In genomic region chr6:104705095-104705707, GRCh38 we compare ENCODE assay signal across 8 cellular contexts.
DNase-seq lines count a peak whose midpoint lies in the region; ATAC-seq and TF ChIP-seq lines count a peak whose summit lies in the region.

No MANE protein-coding gene starts in this region.

- peak overlapping the region; percentile 22 for H3K9ac ChIP-seq in DND-41 (ENCODE audit: low read depth, low read length)

- no peaks in the 10 kb centered on the region for H4K20me1 ChIP-seq in DND-41 (ENCODE audit: insufficient read depth, low read length)

- H3K4me3 ChIP-seq in DND-41 (ENCODE audit: low read depth in 1 of 2, low read length in 2 of 2) = peak overlapping the region in 1 of 2 experiments; percentile 44; a peak in 2 of 4 replicates
- H3K4me3 ChIP-seq in NB4 (ENCODE audit: low read depth, low read length) = peak overlapping the region; percentile 25

- H3K36me3 ChIP-seq in DND-41 (ENCODE audit: insufficient read depth, low read length) = no peaks in the 10 kb centered on the region

- no peak for TF ChIP-seq CTCF in DND-41 (IDR thresholded peaks at IDR 0.05; ENCODE audit: borderline replicate concordance, extremely low read depth, low read length, poor library complexity, severe bottlenecking)
- TF ChIP-seq CTCF in NB4 (IDR thresholded peaks at IDR 0.05; ENCODE audit: low read depth, low read length) = no peak

- no peaks in the 10 kb centered on the region for H3K9me3 ChIP-seq in DND-41 (ENCODE audit: insufficient read depth, low read length, severe bottlenecking)

- peak; percentile 85 for DNase-seq in DND-41
- peak; percentile 94 for DNase-seq in NB4 (ENCODE audit: low read depth)
- DNase-seq in activated naive CD4-positive, alpha-beta T cell treated with anti-CD3 and anti-CD28 coated beads, Interleukin-2, amount 50 U/mL, for 72 hours (ENCODE audit: low spot score in 2 of 2) = peak in 1 of 2 donors; percentile 13
- peak; percentile 94 for DNase-seq in kidney tubule cell (ENCODE audit: low spot score)
- no peak for DNase-seq in cerebellum (ENCODE audit: low spot score)
- DNase-seq in NCI-H524 treated with DMSO at 0.1 percent for 48 hours (lab: John Stamatoyannopoulos, UW) = no peak
- DNase-seq in posterior vena cava (ENCODE audit: low spot score) = no peak

- H2AFZ ChIP-seq in DND-41 (ENCODE audit: low read depth, low read length) = no peak overlapping the region

- TF ChIP-seq POLR2A in NB4 (IDR thresholded peaks at IDR 0.05; ENCODE audit: extremely low read depth, insufficient read length) = no peak

- peak; percentile 98 for ATAC-seq in DND-41 (ENCODE audit: insufficient read depth, low read depth)
- ATAC-seq in activated naive CD4-positive, alpha-beta T cell treated with anti-CD3 and anti-CD28 coated beads, Interleukin-2, amount 50 U/mL, for 72 hours = peak; percentile 80 to 98
- no peak for ATAC-seq in HG02852 (IDR thresholded peaks at IDR 0.05; ENCODE audit: unreplicated experiment)

- peaks cover 40% of the 10 kb centered on the region for H3K4me1 ChIP-seq in DND-41 (ENCODE audit: insufficient read depth, low read length)

- peaks cover 5% of the 10 kb centered on the region in 2 donors for H3K9me3 Mint-ChIP-seq in activated naive CD4-positive, alpha-beta T cell treated with anti-CD3 and anti-CD28 coated beads, Interleukin-2, amount 50 U/mL, for 72 hours

- H3K27ac ChIP-seq in DND-41 (ENCODE audit: low read length) = peak overlapping the region; percentile 83

- H3K36me3 Mint-ChIP-seq in activated naive CD4-positive, alpha-beta T cell treated with anti-CD3 and anti-CD28 coated beads, Interleukin-2, amount 50 U/mL, for 72 hours = no peaks in the 10 kb centered on the region

- H3K4me2 ChIP-seq in DND-41 (ENCODE audit: insufficient read depth, low read length) = peak overlapping the region; percentile 65

- H3K79me2 ChIP-seq in DND-41 (ENCODE audit: insufficient read depth, low read length) = no peaks in the 10 kb centered on the region

- no peaks in the 10 kb centered on the region for H3K27me3 ChIP-seq in DND-41 (ENCODE audit: insufficient read depth, low read length, poor library complexity)

- intact Hi-C loops in posterior vena cava (cut with DNase I) = no loop called here

- peak overlapping the region in 1 of 2 donors; percentile 75 for H3K27ac Mint-ChIP-seq in activated naive CD4-positive, alpha-beta T cell treated with anti-CD3 and anti-CD28 coated beads, Interleukin-2, amount 50 U/mL, for 72 hours

Comparison
In these comparisons a context has a peak if more than half of its experiments do, and no peak if none do; other contexts are left out.
1. DNase-seq: peak in DND-41 (single experiment), NB4 (single experiment) and kidney tubule cell (single experiment); none in cerebellum (single experiment), NCI-H524 treated with DMSO at 0.1 percent for 48 hours (single experiment) and posterior vena cava (single experiment).